Comparison of ENCODE assay signal across 22 cellular contexts in the genomic region with DNA sequence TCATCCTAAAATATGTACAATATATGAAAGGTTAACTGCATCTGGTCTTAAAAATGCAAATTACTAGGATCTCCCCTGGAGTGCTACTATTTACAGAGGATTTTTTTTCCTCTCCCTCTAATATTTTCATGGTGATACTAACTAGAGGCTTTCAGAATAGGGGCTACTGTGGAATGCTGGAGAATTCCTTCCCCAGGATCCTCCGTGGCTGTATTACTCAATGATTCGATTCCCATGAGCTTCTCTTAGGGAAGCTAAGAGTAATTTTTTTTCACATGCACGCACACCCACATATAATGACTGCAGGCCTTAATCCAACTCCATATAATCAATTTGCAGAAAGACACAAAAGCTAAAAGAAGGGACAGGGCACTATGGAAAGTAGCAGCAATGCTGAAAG.
DNase-seq lines count a peak whose midpoint lies in the region; ATAC-seq, FAIRE-seq and TF ChIP-seq lines count a peak whose summit lies in the region.
"Had no signal": no experiment of that assay in that cellular context is flagged by ENCODE, and none has a peak within 500 bp of the region (broad histone marks: within the 10 kb centered on the region; RNA-seq: fewer than 3 reads in every experiment).

No MANE protein-coding gene starts in this region.

- H3K4me1 ChIP-seq in left ventricle myocardium inferior (no peaks in the 10 kb centered on the region), mesenchymal stem cell (ENCODE audit: control insufficient read depth, insufficient read depth, low read depth, low read length) (no peaks in the 10 kb centered on the region)
- H3K4me1 ChIP-seq: BLaER1 had no signal

- no peak overlapping the region for H2BK120ac ChIP-seq in mesenchymal stem cell (ENCODE audit: low read depth, low read length)

- H3K27me3 ChIP-seq in left ventricle myocardium inferior (ENCODE audit: low read depth), result no peaks in the 10 kb centered on the region
- no peaks in the 10 kb centered on the region for H3K27me3 ChIP-seq in mesenchymal stem cell (ENCODE audit: control insufficient read depth in 1 of 2, insufficient read depth in 1 of 2, low read length in 2 of 2)

- H4K91ac ChIP-seq in mesenchymal stem cell (ENCODE audit: low read length), result no peak overlapping the region

- no peak overlapping the region for H2BK15ac ChIP-seq in mesenchymal stem cell (ENCODE audit: low read depth, poor library complexity, severe bottlenecking)

- peak overlapping the region; percentile 30 for H3K9ac ChIP-seq in mesenchymal stem cell (ENCODE audit: low read length)
- H3K9ac ChIP-seq: BLaER1, GM23248 had no signal

- no peak overlapping the region for H2AFZ ChIP-seq in mesenchymal stem cell (ENCODE audit: low read depth, low read length)
- H2AFZ ChIP-seq: GM23248 had no signal

- intact Hi-C loops in left ventricle myocardium inferior (cut with micrococcal nuclease), result no loop called here
- intact Hi-C loops in cardiac septum (cut with DNase I), result no loop called here

- DNase-seq in left ventricle myocardium inferior, result no peak
- DNase-seq in cardiac septum (ENCODE audit: low spot score), result no peak
- no peak for DNase-seq in mesenchymal stem cell
- DNase-seq in stimulated activated CD4-positive, alpha-beta T cell treated with anti-CD3 and anti-CD28 coated beads, Interleukin-15, amount 100 ng/mL, for 24 hours, result no peak
- DNase-seq in NK-92 (lab: John Stamatoyannopoulos, UW; ENCODE audit: unreplicated experiment), result no peak
- DNase-seq: CD8-positive, alpha-beta memory T cell; DND-41; GDM1; GM23248; KG1; NCI-H1048; NCI-H146; NCI-H510A; NCI-H82 had no signal

- H3K9me3 ChIP-seq in left ventricle myocardium inferior (replicated peaks), result no peaks in the 10 kb centered on the region
- no peaks in the 10 kb centered on the region for H3K9me3 ChIP-seq in mesenchymal stem cell (ENCODE audit: control insufficient read depth, low read length)
- H3K9me3 ChIP-seq: BLaER1 had no signal

- TF ChIP-seq CTCF in left ventricle myocardium inferior (IDR thresholded peaks at IDR 0.05; ENCODE audit: borderline replicate concordance), result no peak

- H2AK5ac ChIP-seq in mesenchymal stem cell (ENCODE audit: low read length, severe bottlenecking), result no peak overlapping the region

- H3K14ac ChIP-seq in mesenchymal stem cell (ENCODE audit: low read length in 2 of 2), result no peak overlapping the region

- no peak overlapping the region for H3K4ac ChIP-seq in mesenchymal stem cell (ENCODE audit: low read depth in 1 of 2, low read length in 2 of 2)

- H3K36me3 ChIP-seq in left ventricle myocardium inferior, result no peaks in the 10 kb centered on the region
- no peaks in the 10 kb centered on the region for H3K36me3 ChIP-seq in mesenchymal stem cell (ENCODE audit: control insufficient read depth in 1 of 2, insufficient read depth in 2 of 2, low read depth in 1 of 2, low read length in 2 of 2)
- H3K36me3 ChIP-seq: BLaER1 had no signal

- WGBS in mesenchymal stem cell, result 50% methylated on average over 1 of the region's 3 CpGs

- H2BK5ac ChIP-seq in mesenchymal stem cell (ENCODE audit: low read depth, low read length, poor library complexity, severe bottlenecking), result no peak overlapping the region

- H2BK12ac ChIP-seq in mesenchymal stem cell (ENCODE audit: low read length in 2 of 2), result no peak overlapping the region

- ATAC-seq in GM21447 (IDR thresholded peaks at IDR 0.05; ENCODE audit: unreplicated experiment), result no peak
- ATAC-seq in GM19023 (IDR thresholded peaks at IDR 0.05; ENCODE audit: unreplicated experiment), result no peak
- ATAC-seq: HCT116 had no signal

- H3K4me3 ChIP-seq in left ventricle myocardium inferior (no peak overlapping the region), mesenchymal stem cell (ENCODE audit: insufficient read depth in 1 of 2, low read depth in 1 of 2, low read length in 2 of 2) (no peak overlapping the region)
- H3K4me3 ChIP-seq: BLaER1, GM23248 had no signal

- H3K27ac ChIP-seq in left ventricle myocardium inferior (replicated peaks), result peak overlapping the region; percentile 36
- H3K27ac ChIP-seq in mesenchymal stem cell (ENCODE audit: low read length, poor library complexity, severe bottlenecking), result no peak overlapping the region
- H3K27ac ChIP-seq: 22Rv1, BLaER1, GM23248 had no signal

- H3K23ac ChIP-seq in mesenchymal stem cell (ENCODE audit: low read length in 2 of 2), result no peak overlapping the region

- no peak overlapping the region for H4K8ac ChIP-seq in mesenchymal stem cell (ENCODE audit: low read length)

- FAIRE-seq in colon (lab: Jason Lieb, UNC), result peak; percentile 24
- FAIRE-seq: GM12891, GM18507 had no signal

- no peaks in the 10 kb centered on the region for H3K79me1 ChIP-seq in mesenchymal stem cell (replicated peaks; ENCODE audit: low read length, poor library complexity, severe bottlenecking)

- no peak overlapping the region for H3K4me2 ChIP-seq in mesenchymal stem cell (ENCODE audit: low read length, poor library complexity, severe bottlenecking)
- H3K4me2 ChIP-seq: BLaER1 had no signal

- no peak overlapping the region for H3K18ac ChIP-seq in mesenchymal stem cell (ENCODE audit: low read depth in 1 of 2, low read length in 2 of 2)
